In the genomic region with DNA sequence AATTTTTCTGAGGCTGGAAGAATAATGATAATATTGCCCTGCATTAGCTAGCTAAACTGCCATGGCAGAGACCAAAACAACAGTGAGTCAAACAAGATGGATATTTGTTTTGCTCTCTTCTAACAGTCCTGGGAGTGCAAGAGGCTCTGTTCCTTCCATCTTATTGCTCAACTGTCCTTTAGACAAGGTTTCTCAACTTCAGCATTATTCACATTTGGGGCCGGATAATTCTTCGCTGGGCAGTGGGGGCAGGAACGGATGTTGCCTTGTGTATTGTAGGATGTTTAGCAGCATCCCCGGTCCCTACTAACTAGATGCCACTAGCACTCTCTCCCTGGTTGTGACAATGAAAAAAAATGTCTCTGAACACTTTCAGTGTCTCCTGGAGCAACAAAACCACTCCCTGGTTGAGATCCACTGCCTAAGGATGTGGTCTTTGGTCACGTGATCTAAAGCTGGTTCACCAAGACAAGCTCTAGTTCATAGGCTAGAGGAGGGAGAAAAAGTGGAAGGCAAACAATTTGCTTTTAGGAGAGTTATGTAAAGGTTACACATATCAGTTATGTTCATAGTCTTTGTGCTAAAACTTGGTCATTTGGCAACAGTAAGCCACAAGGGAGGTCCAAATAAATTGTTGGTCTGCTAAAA, we compare ENCODE assay signal across 1 cellular context.
TF ChIP-seq lines count a peak whose summit lies in the region.

No MANE protein-coding gene starts in this region.

TF ChIP-seq in H1, 55 proteins besides CTCF, POLR2A, EP300 and RAD21:
- no peak for TF ChIP-seq MAFK (IDR thresholded peaks at IDR 0.05; ENCODE audit: low read depth, low read length)
- no peak for TF ChIP-seq SRF (IDR thresholded peaks at IDR 0.05; ENCODE audit: low read depth, low read length)
- no peak for TF ChIP-seq BRCA1 (IDR thresholded peaks at IDR 0.05; ENCODE audit: low read depth, low read length)
- no peak for TF ChIP-seq EZH2 (IDR thresholded peaks at IDR 0.05; ENCODE audit: low read depth, low read length, severe bottlenecking)
- no peak for TF ChIP-seq CHD2 (IDR thresholded peaks at IDR 0.05; ENCODE audit: low read length)
- TF ChIP-seq, protein P1, sequence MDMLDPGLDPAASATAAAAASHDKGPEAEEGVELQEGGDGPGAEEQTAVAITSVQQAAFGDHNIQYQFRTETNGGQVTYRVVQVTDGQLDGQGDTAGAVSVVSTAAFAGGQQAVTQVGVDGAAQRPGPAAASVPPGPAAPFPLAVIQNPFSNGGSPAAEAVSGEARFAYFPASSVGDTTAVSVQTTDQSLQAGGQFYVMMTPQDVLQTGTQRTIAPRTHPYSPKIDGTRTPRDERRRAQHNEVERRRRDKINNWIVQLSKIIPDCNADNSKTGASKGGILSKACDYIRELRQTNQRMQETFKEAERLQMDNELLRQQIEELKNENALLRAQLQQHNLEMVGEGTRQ (IDR thresholded peaks at IDR 0.05; ENCODE audit: low read length): no peak
- no peak for TF ChIP-seq CREB1 (IDR thresholded peaks at IDR 0.05)
- no peak for TF ChIP-seq JUN (IDR thresholded peaks at IDR 0.05; ENCODE audit: low read depth, low read length)
- no peak for TF ChIP-seq JUND (IDR thresholded peaks at IDR 0.05; ENCODE audit: low read length)
- TF ChIP-seq, protein P2, sequence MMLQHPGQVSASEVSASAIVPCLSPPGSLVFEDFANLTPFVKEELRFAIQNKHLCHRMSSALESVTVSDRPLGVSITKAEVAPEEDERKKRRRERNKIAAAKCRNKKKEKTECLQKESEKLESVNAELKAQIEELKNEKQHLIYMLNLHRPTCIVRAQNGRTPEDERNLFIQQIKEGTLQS (IDR thresholded peaks at IDR 0.05; ENCODE audit: insufficient read depth, low read depth, low read length): no peak
- no peak for TF ChIP-seq HDAC2 (IDR thresholded peaks at IDR 0.05; ENCODE audit: borderline replicate concordance in 1 of 2, low read depth in 2 of 2, low read length in 2 of 2)
- no peak for TF ChIP-seq SUZ12 (IDR thresholded peaks at IDR 0.05; ENCODE audit: low read length)
- no peak for TF ChIP-seq BCL11A (IDR thresholded peaks at IDR 0.05; ENCODE audit: low read depth in 2 of 2, low read length in 2 of 2)
- no peak for TF ChIP-seq CBX8 (IDR thresholded peaks at IDR 0.05; ENCODE audit: borderline replicate concordance, low read depth, low read length)
- TF ChIP-seq, protein P3, sequence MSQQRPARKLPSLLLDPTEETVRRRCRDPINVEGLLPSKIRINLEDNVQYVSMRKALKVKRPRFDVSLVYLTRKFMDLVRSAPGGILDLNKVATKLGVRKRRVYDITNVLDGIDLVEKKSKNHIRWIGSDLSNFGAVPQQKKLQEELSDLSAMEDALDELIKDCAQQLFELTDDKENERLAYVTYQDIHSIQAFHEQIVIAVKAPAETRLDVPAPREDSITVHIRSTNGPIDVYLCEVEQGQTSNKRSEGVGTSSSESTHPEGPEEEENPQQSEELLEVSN (IDR thresholded peaks at IDR 0.05): no peak
- no peak for TF ChIP-seq GTF2F1 (IDR thresholded peaks at IDR 0.05; ENCODE audit: borderline replicate concordance, low read depth, low read length)
- no peak for TF ChIP-seq ZNF274 (IDR thresholded peaks at IDR 0.05; ENCODE audit: borderline replicate concordance, extremely low read depth, low read length)
- TF ChIP-seq, protein P4, sequence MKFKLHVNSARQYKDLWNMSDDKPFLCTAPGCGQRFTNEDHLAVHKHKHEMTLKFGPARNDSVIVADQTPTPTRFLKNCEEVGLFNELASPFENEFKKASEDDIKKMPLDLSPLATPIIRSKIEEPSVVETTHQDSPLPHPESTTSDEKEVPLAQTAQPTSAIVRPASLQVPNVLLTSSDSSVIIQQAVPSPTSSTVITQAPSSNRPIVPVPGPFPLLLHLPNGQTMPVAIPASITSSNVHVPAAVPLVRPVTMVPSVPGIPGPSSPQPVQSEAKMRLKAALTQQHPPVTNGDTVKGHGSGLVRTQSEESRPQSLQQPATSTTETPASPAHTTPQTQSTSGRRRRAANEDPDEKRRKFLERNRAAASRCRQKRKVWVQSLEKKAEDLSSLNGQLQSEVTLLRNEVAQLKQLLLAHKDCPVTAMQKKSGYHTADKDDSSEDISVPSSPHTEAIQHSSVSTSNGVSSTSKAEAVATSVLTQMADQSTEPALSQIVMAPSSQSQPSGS (IDR thresholded peaks at IDR 0.05; ENCODE audit: low read length): no peak
